ENCODE assay signal across 14 cellular contexts in genomic region chr15:70566047-70566835, GRCh38.
DNase-seq lines count a peak whose midpoint lies in the region; ATAC-seq, FAIRE-seq and TF ChIP-seq lines count a peak whose summit lies in the region.
"Had no signal": no experiment of that assay in that cellular context is flagged by ENCODE, and none has a peak within 500 bp of the region (broad histone marks: within the 10 kb centered on the region; RNA-seq: fewer than 3 reads in every experiment).

No MANE protein-coding gene starts in this region.

- H3K36me3 ChIP-seq in Loucy (ENCODE audit: insufficient read depth, low read length) = no peaks in the 10 kb centered on the region
- H3K36me3 ChIP-seq in mesenchymal stem cell (ENCODE audit: control insufficient read depth in 1 of 2, insufficient read depth in 2 of 2, low read depth in 1 of 2, low read length in 2 of 2) = no peaks in the 10 kb centered on the region
- H3K36me3 ChIP-seq: ascending aorta had no signal

- no peak overlapping the region for H3K4ac ChIP-seq in mesenchymal stem cell (ENCODE audit: low read depth in 1 of 2, low read length in 2 of 2)

- no peak overlapping the region for H3K14ac ChIP-seq in mesenchymal stem cell (ENCODE audit: low read length in 2 of 2)

- ATAC-seq in GM21367 (IDR thresholded peaks at IDR 0.05; ENCODE audit: unreplicated experiment) = no peak
- no peak for ATAC-seq in GM18868 (IDR thresholded peaks at IDR 0.05; ENCODE audit: unreplicated experiment)

- peak overlapping the region; percentile 30 for H3K4me2 ChIP-seq in Loucy (ENCODE audit: low read depth, low read length, poor library complexity, severe bottlenecking)
- H3K4me2 ChIP-seq in mesenchymal stem cell (ENCODE audit: low read length, poor library complexity, severe bottlenecking) = no peak overlapping the region

- peak; percentile 34 for TF ChIP-seq CTCF in Loucy (conservative IDR thresholded peaks at IDR 0.05; ENCODE audit: low read length)
- TF ChIP-seq CTCF in coronary artery (IDR thresholded peaks at IDR 0.05) = no peak

- no peaks in the 10 kb centered on the region for H4K20me1 ChIP-seq in Loucy (ENCODE audit: insufficient read depth, low read length, poor library complexity, severe bottlenecking)

- no peak overlapping the region for H3K27ac ChIP-seq in coronary artery
- no peak overlapping the region for H3K27ac ChIP-seq in mesenchymal stem cell (ENCODE audit: low read length, poor library complexity, severe bottlenecking)
- H3K27ac ChIP-seq: ascending aorta had no signal

- H3K9ac ChIP-seq in Loucy (ENCODE audit: low read depth, low read length, poor library complexity, severe bottlenecking) (peak overlapping the region; percentile 25), mesenchymal stem cell (ENCODE audit: low read length) (no peak overlapping the region)

- H2BK12ac ChIP-seq in mesenchymal stem cell (ENCODE audit: low read length in 2 of 2) = peak overlapping the region in 1 of 2 experiments; percentile 12

- peaks cover 30% of the 10 kb centered on the region for H3K4me1 ChIP-seq in Loucy (ENCODE audit: insufficient read depth, low read length, poor library complexity, severe bottlenecking)
- peaks cover 3% of the 10 kb centered on the region for H3K4me1 ChIP-seq in mesenchymal stem cell (ENCODE audit: control insufficient read depth, insufficient read depth, low read depth, low read length)
- H3K4me1 ChIP-seq: ascending aorta had no signal

- peak overlapping the region; percentile 36 for H2BK120ac ChIP-seq in mesenchymal stem cell (ENCODE audit: low read depth, low read length)

- H2AFZ ChIP-seq in Loucy (ENCODE audit: low read length) (peak overlapping the region; percentile 54; the same call in 1 of the 2 replicates), mesenchymal stem cell (ENCODE audit: low read depth, low read length) (no peak overlapping the region)

- 63% methylated on average over 14 of the region's 14 CpGs for WGBS in mesenchymal stem cell

- no peaks in the 10 kb centered on the region for H3F3A ChIP-seq in Loucy (ENCODE audit: low read depth)

- peak overlapping the region; percentile 17 for H3K4me3 ChIP-seq in Loucy (ENCODE audit: low read length, poor library complexity, severe bottlenecking)
- no peak overlapping the region for H3K4me3 ChIP-seq in coronary artery
- H3K4me3 ChIP-seq in mesenchymal stem cell (ENCODE audit: insufficient read depth in 1 of 2, low read depth in 1 of 2, low read length in 2 of 2) = no peak overlapping the region
- H3K4me3 ChIP-seq: ascending aorta had no signal

- H2BK5ac ChIP-seq in mesenchymal stem cell (ENCODE audit: low read depth, low read length, poor library complexity, severe bottlenecking) = no peak overlapping the region

- H3K9me3 ChIP-seq in Loucy (ENCODE audit: insufficient read depth, low read depth, low read length) = no peaks in the 10 kb centered on the region
- H3K9me3 ChIP-seq in mesenchymal stem cell (ENCODE audit: control insufficient read depth, low read length) = no peaks in the 10 kb centered on the region
- H3K9me3 ChIP-seq: ascending aorta had no signal

- H4K8ac ChIP-seq in mesenchymal stem cell (ENCODE audit: low read length) = no peak overlapping the region

- DNase-seq in ELF-1 (ENCODE audit: low read depth, low spot score) (peak; percentile 40), coronary artery (ENCODE audit: low spot score) (peak; percentile 38), mesenchymal stem cell (peak; percentile 37), NCI-H2107 treated with DMSO at 0.1 percent for 48 hours (lab: John Stamatoyannopoulos, UW; ENCODE audit: unreplicated experiment) (no peak), GM19239 (ENCODE audit: insufficient read length, low spot score) (no peak)
- DNase-seq: effector CD4-positive, alpha-beta T cell; foreskin melanocyte; NCI-H2081; SIG-M5; stimulated activated CD4-positive, alpha-beta T cell treated with anti-CD3 and anti-CD28 coated beads, Interleukin-12 subunit alpha, Interleukin-12 subunit beta, amount 100 ng/mL, for 4 hours had no signal

- H3K18ac ChIP-seq in mesenchymal stem cell (ENCODE audit: low read depth in 1 of 2, low read length in 2 of 2) = no peak overlapping the region

- no peak overlapping the region for H2BK15ac ChIP-seq in mesenchymal stem cell (ENCODE audit: low read depth, poor library complexity, severe bottlenecking)

- no peaks in the 10 kb centered on the region for H3K79me1 ChIP-seq in mesenchymal stem cell (replicated peaks; ENCODE audit: low read length, poor library complexity, severe bottlenecking)

- no peak overlapping the region for H3K23ac ChIP-seq in mesenchymal stem cell (ENCODE audit: low read length in 2 of 2)

- FAIRE-seq in GM19239 (lab: Jason Lieb, UNC) = no peak

- no peak overlapping the region for H4K91ac ChIP-seq in mesenchymal stem cell (ENCODE audit: low read length)

- no peak overlapping the region for H2AK5ac ChIP-seq in mesenchymal stem cell (ENCODE audit: low read length, severe bottlenecking)

- no peaks in the 10 kb centered on the region for H3K79me2 ChIP-seq in Loucy (ENCODE audit: insufficient read depth, low read length)

- H3K27me3 ChIP-seq in Loucy (ENCODE audit: insufficient read depth, low read length, poor library complexity, severe bottlenecking) = no peaks in the 10 kb centered on the region
- H3K27me3 ChIP-seq in mesenchymal stem cell (ENCODE audit: control insufficient read depth in 1 of 2, insufficient read depth in 1 of 2, low read length in 2 of 2) = peaks cover 24 to 75% of the 10 kb centered on the region in 2 experiments
- H3K27me3 ChIP-seq: ascending aorta had no signal

- H3K9me2 ChIP-seq in Loucy (replicated peaks; ENCODE audit: low read depth, low read length) = no peaks in the 10 kb centered on the region

Comparison
In these comparisons a context has a peak if more than half of its experiments do, and no peak if none do; other contexts are left out.
1. DNase-seq: peak in ELF-1 (single experiment), coronary artery (single experiment) and mesenchymal stem cell (single experiment); none in NCI-H2107 treated with DMSO at 0.1 percent for 48 hours (single experiment) and GM19239 (single experiment).